8 cellular contexts compared by ENCODE assay signal in genomic region chr13:21176982-21177284, GRCh38. TPM values are rescaled to one million over a fixed set of nuclear protein-coding genes. Genes with fewer than 3 reads are reported as not detected.
A peak's percentile ranks its signal among the peaks of the same experiment; 100 is the strongest.
DNase-seq lines count a peak whose midpoint lies in the region; ATAC-seq and TF ChIP-seq lines count a peak whose summit lies in the region.

No MANE protein-coding gene starts in this region.

- no peaks in the 10 kb centered on the region for H3K9me3 ChIP-seq in T-helper 17 cell (ENCODE audit: control insufficient read depth, low read length, poor library complexity, severe bottlenecking)

- peak overlapping the region; percentile 95 for H3K27ac ChIP-seq in rectal smooth muscle tissue (ENCODE audit: low read depth, low read length)

- peak overlapping the region; percentile 97 for H3K27ac Mint-ChIP-seq in activated CD4-positive, alpha-beta T cell treated with anti-CD3 and anti-CD28 coated beads for 36 hours
- peak overlapping the region; percentile 96 for H3K27ac Mint-ChIP-seq in T-helper 17 cell

- peak overlapping the region; percentile 93 for H3K9ac ChIP-seq in rectal smooth muscle tissue (ENCODE audit: low read length)

- H3K4me1 ChIP-seq in rectal smooth muscle tissue (ENCODE audit: control insufficient read depth, insufficient read depth, low read length) = peaks cover 12% of the 10 kb centered on the region

- POLR2A ChIA-PET in activated CD4-positive, alpha-beta T cell treated with anti-CD3 and anti-CD28 coated beads for 36 hours (lab: Charles Lee) = interaction anchor here (0.9 to 1.7 kb wide), 7 partner anchors 31 to 427 kb away, joined by 3 to 8 read pairs (median 4); partner anchors contain the start of genes EEF1AKMT1 and MICU2

- no peaks in the 10 kb centered on the region for H3K9me3 Mint-ChIP-seq in activated CD4-positive, alpha-beta T cell treated with anti-CD3 and anti-CD28 coated beads for 36 hours (ENCODE audit: low read depth)

- TF ChIP-seq CTCF in fibroblast of villous mesenchyme (IDR thresholded peaks at IDR 0.05; ENCODE audit: insufficient read depth, low read depth, low read length) = no peak

- no peak for DNase-seq in activated CD4-positive, alpha-beta T cell treated with anti-CD3 and anti-CD28 coated beads for 36 hours
- no peak for DNase-seq in activated CD4-positive, alpha-beta T cell treated with anti-CD3 and anti-CD28 coated beads for 1 hour
- peak in 1 of 3 donors; percentile 16 for DNase-seq in T-helper 17 cell
- DNase-seq in fibroblast of villous mesenchyme (ENCODE audit: low read depth) = no peak
- no peak for DNase-seq in GOT3 (lab: John Stamatoyannopoulos, UW)
- DNase-seq in MV-4-11 (lab: John Stamatoyannopoulos, UW) = no peak

- peaks cover 21% of the 10 kb centered on the region for H3K36me3 Mint-ChIP-seq in activated CD4-positive, alpha-beta T cell treated with anti-CD3 and anti-CD28 coated beads for 36 hours (ENCODE audit: low read depth)
- no peaks in the 10 kb centered on the region for H3K36me3 Mint-ChIP-seq in T-helper 17 cell (ENCODE audit: low read depth)

- no peaks in the 10 kb centered on the region for H3K27me3 ChIP-seq in rectal smooth muscle tissue (ENCODE audit: control insufficient read depth, insufficient read depth, low read length)

- H3K4me1 Mint-ChIP-seq in activated CD4-positive, alpha-beta T cell treated with anti-CD3 and anti-CD28 coated beads for 36 hours = peaks cover 20% of the 10 kb centered on the region
- peaks cover 10% of the 10 kb centered on the region for H3K4me1 Mint-ChIP-seq in T-helper 17 cell

- H3K4me3 ChIP-seq in fibroblast of villous mesenchyme (ENCODE audit: low read depth, low read length) (peak overlapping the region; percentile 96), rectal smooth muscle tissue (ENCODE audit: low read length) (peak overlapping the region; percentile 92)

- H3K4me3 Mint-ChIP-seq in activated CD4-positive, alpha-beta T cell treated with anti-CD3 and anti-CD28 coated beads for 36 hours = peak overlapping the region; percentile 98
- peak overlapping the region; percentile 99 for H3K4me3 Mint-ChIP-seq in T-helper 17 cell

- H3K27me3 Mint-ChIP-seq in activated CD4-positive, alpha-beta T cell treated with anti-CD3 and anti-CD28 coated beads for 36 hours = no peaks in the 10 kb centered on the region
- no peaks in the 10 kb centered on the region for H3K27me3 Mint-ChIP-seq in T-helper 17 cell

- H3K36me3 ChIP-seq in rectal smooth muscle tissue (ENCODE audit: control insufficient read depth, insufficient read depth, low read length) = no peaks in the 10 kb centered on the region

- CTCF ChIA-PET in activated CD4-positive, alpha-beta T cell treated with anti-CD3 and anti-CD28 coated beads for 36 hours (lab: Charles Lee) = interaction anchor here (1.0 to 2.4 kb wide), 7 partner anchors 8 to 300 kb away, joined by 3 to 15 read pairs (median 4); no protein-coding TSS in a partner anchor

- peak; percentile 34 for ATAC-seq in activated CD4-positive, alpha-beta T cell treated with anti-CD3 and anti-CD28 coated beads for 36 hours
- ATAC-seq in HG02870 (IDR thresholded peaks at IDR 0.05; ENCODE audit: unreplicated experiment) (peak; percentile 27), T-helper 17 cell (peak; percentile 46)

- intact Hi-C loops in activated CD4-positive, alpha-beta T cell treated with anti-CD3 and anti-CD28 coated beads for 36 hours (cut with DNase I, micrococcal nuclease) = loop anchor here (1.0 to 10.0 kb wide), 14 partner anchors 66 to 472 kb away; partner anchors contain the start of genes EEF1AKMT1 (in 1 of the 2), IL17D (in 1 of the 2), XPO4 (in 1 of the 2) and ZDHHC20 (in 1 of the 2)

RNA-seq across cellular contexts. Expression of gene MRPL57, which starts 0.5 kb away (rescaled TPM):
- total RNA-seq in activated CD4-positive, alpha-beta T cell treated with anti-CD3 and anti-CD28 coated beads for 36 hours = 10 to 100 TPM; 18.6 to 23.0 TPM
- total RNA-seq in T-helper 17 cell = 1 to 10 TPM; 7.8 to 9.3 TPM
- total RNA-seq in fibroblast of villous mesenchyme = 20.3 and 25.8 TPM in 2 replicates

RNA-seq across cellular contexts. Expression of gene SKA3, which starts 0.6 kb away (rescaled TPM):
- total RNA-seq in activated CD4-positive, alpha-beta T cell treated with anti-CD3 and anti-CD28 coated beads for 36 hours = 10 to 100 TPM; 40.7 to 53.7 TPM
- total RNA-seq in T-helper 17 cell (1 to 10 TPM; 1.9 to 2.7 TPM), fibroblast of villous mesenchyme (12.9 and 24.2 TPM in 2 replicates)

RNA-seq across cellular contexts. Expression of gene SAP18, which starts 37.0 kb away (rescaled TPM):
- 100 to 1,000 TPM; 253 to 258 TPM for total RNA-seq in activated CD4-positive, alpha-beta T cell treated with anti-CD3 and anti-CD28 coated beads for 36 hours
- total RNA-seq in T-helper 17 cell = 100 to 1,000 TPM; 194 to 201 TPM
- total RNA-seq in fibroblast of villous mesenchyme = 36.1 and 50.5 TPM in 2 replicates
